1 cellular context compared by ENCODE assay signal in genomic region chr11:100687032-100687629, GRCh38.
TF ChIP-seq lines count a peak whose summit lies in the region.

TSS of gene ARHGAP42 (plus strand) at chr11:100687288. CDS start at chr11:100687679, 391 bp downstream.

TF ChIP-seq in GM23338, 12 proteins besides CTCF, POLR2A, EP300 and RAD21 (continued from another document):
- TF ChIP-seq REST (IDR thresholded peaks at IDR 0.05; ENCODE audit: unreplicated experiment) (no peak), POLR2AphosphoS5 (IDR thresholded peaks at IDR 0.05; ENCODE audit: low read depth) (peak; percentile 59)
